ENCODE assay signal across 1 cellular context in the genomic region with DNA sequence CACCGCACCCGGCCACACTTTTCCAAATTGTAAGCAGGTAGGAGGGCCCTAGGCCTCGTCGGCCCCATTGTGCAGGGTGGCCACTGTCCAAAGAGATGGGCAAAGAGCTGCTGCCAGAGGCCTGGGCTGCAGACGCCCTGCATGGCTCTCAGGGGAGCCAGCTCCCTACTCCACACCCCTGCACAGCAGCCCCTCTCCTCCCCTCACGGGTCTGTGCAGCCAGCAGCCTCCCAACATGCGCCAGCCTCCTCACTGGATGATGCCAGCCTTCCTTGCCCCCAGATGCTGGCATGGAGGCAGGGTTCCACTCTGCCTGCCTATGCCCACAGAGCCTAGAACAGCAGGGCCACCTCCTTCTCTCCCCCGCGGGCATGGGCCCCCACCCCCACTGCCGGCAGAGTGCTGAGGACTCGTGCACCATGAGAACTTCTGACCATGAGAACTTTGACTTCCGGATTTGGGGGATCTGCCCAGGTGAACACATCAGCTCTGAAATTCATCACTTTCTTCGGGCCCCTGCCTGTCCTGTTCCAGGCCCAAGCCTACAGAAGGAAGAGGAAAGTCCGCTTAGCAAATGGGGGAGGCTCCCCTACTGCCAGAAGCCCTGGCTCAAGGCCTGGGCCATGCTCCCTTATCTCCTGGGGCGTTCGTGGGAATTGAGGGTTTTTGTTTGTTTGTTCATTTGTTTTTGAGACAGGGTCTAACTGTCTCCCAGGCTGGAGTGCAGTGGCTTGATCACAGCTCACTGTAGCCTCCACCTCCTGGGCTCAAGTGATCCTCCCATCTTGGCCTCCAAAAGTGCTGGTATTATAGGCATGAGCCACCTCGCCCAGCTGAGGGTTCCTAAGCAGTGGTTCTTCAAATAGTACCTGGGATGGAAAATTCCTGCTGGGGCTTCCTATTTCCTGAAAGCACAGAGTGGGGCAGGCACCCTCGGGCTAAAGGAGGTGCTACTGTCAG.
TF ChIP-seq lines count a peak whose summit lies in the region.

No MANE protein-coding gene starts in this region.

TF ChIP-seq in HepG2, 621 proteins besides CTCF, POLR2A, EP300 and RAD21:
- TF ChIP-seq ZSCAN22 (CRISPR knock-in tag; IDR thresholded peaks at IDR 0.05) = no peak
- TF ChIP-seq ZNF12 (CRISPR knock-in tag; IDR thresholded peaks at IDR 0.05) = no peak
- peak; percentile 74 for TF ChIP-seq AGO2 (optimal IDR thresholded peaks at IDR 0.05; ENCODE audit: low read depth, low read length)
- TF ChIP-seq RBM22 (optimal IDR thresholded peaks at IDR 0.05; ENCODE audit: low read length) = peak; percentile 56
- peak; percentile 40; the same call in 1 of the 2 replicates for TF ChIP-seq RBFOX2 (IDR thresholded peaks at IDR 0.05; ENCODE audit: low read depth, low read length)
- TF ChIP-seq, protein P1, sequence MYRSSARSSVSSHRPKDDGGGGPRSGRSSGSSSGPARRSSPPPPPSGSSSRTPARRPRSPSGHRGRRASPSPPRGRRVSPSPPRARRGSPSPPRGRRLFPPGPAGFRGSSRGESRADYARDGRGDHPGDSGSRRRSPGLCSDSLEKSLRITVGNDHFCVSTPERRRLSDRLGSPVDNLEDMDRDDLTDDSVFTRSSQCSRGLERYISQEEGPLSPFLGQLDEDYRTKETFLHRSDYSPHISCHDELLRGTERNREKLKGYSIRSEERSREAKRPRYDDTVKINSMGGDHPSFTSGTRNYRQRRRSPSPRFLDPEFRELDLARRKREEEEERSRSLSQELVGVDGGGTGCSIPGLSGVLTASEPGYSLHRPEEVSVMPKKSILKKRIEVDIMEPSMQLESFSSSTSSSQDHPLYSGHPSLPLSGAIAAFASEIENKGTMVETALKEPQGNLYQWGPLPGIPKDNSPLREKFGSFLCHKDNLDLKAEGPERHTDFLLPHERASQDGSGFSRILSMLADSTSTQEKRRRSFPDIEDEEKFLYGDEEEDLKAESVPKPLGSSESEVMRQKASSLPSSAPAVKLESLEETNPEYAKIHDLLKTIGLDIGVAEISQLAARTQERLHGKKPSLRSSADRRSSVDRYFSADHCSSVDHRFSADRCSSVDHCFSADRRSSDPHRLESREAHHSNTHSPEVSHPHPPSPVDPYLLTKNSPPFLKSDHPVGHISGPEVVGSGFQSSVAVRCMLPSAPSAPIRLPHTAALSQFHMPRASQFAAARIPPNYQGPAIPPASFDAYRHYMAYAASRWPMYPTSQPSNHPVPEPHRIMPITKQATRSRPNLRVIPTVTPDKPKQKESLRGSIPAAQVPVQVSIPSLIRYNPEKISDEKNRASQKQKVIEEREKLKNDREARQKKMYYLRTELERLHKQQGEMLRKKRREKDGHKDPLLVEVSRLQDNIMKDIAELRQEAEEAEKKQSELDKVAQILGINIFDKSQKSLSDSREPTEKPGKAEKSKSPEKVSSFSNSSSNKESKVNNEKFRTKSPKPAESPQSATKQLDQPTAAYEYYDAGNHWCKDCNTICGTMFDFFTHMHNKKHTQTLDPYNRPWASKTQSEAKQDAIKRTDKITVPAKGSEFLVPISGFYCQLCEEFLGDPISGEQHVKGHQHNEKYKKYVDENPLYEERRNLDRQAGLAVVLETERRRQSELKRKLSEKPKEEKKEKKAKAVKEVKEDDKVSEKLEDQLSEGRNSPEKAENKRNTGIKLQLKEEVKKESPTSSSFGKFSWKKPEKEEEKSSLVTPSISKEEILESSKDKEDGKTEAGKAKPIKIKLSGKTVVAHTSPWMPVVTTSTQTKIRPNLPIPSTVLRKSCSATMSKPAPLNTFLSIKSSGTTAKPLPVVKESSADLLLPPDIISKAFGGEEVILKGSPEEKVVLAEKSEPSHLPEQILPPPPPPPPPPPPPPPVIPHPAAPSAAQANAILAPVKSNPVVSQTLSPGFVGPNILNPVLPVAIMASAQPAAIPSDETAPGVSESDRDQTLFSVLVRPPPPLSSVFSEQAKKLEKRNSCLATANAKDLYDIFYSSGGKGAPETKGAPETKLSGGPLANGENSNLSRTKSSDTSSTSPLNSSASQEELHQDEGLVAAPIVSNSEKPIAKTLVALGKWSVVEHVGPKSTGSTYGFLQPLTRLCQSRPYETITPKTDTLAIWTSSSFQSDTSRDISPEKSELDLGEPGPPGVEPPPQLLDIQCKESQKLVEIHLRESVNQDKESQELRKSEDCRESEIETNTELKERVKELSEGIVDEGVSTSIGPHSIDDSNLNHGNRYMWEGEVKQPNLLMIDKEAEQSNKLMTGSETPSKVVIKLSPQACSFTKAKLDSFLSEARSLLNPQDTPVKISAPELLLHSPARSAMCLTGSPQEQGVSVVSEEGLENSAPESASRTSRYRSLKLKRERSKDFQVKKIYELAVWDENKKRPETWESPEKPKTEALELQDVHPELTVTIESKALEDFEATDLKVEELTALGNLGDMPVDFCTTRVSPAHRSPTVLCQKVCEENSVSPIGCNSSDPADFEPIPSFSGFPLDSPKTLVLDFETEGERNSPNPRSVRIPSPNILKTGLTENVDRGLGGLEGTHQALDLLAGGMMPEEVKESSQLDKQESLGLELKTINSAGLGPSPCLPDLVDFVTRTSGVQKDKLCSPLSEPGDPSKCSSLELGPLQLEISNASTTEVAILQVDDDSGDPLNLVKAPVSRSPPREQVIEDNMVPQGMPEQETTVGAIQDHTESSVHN (CRISPR knock-in tag; IDR thresholded peaks at IDR 0.05) = no peak
- TF ChIP-seq, protein P2, sequence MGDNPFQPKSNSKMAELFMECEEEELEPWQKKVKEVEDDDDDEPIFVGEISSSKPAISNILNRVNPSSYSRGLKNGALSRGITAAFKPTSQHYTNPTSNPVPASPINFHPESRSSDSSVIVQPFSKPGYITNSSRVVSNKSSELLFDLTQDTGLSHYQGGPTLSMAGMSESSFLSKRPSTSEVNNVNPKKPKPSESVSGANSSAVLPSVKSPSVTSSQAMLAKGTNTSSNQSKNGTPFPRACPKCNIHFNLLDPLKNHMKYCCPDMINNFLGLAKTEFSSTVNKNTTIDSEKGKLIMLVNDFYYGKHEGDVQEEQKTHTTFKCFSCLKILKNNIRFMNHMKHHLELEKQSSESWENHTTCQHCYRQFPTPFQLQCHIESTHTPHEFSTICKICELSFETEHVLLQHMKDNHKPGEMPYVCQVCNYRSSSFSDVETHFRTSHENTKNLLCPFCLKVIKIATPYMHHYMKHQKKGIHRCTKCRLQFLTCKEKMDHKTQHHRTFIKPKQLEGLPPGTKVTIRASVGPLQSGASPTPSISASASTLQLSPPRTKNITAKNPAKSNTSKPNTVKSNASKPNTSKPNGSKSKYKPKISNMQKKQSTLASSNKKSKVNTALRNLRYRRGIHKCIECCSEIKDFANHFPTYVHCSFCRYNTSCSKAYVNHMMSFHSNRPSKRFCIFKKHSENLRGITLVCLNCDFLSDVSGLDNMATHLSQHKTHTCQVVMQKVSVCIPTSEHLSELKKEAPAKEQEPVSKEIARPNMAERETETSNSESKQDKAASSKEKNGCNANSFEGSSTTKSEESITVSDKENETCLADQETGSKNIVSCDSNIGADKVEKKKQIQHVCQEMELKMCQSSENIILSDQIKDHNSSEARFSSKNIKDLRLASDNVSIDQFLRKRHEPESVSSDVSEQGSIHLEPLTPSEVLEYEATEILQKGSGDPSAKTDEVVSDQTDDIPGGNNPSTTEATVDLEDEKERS (CRISPR knock-in tag; IDR thresholded peaks at IDR 0.05) = no peak
- no peak for TF ChIP-seq MAFK (conservative IDR thresholded peaks at IDR 0.05 in 1 of 2, IDR thresholded peaks at IDR 0.05 in 1 of 2; ENCODE audit: low read length in 2 of 2)
- 0 out of 2 replicates have a peak, but pooled peaks have one; percentile 43 for TF ChIP-seq HNRNPL (IDR thresholded peaks at IDR 0.05; ENCODE audit: low read depth, low read length)
- 0 out of 2 replicates have a peak, but pooled peaks have one; percentile 47 for TF ChIP-seq ZSCAN25 (CRISPR knock-in tag; IDR thresholded peaks at IDR 0.05)
- TF ChIP-seq, protein P3, sequence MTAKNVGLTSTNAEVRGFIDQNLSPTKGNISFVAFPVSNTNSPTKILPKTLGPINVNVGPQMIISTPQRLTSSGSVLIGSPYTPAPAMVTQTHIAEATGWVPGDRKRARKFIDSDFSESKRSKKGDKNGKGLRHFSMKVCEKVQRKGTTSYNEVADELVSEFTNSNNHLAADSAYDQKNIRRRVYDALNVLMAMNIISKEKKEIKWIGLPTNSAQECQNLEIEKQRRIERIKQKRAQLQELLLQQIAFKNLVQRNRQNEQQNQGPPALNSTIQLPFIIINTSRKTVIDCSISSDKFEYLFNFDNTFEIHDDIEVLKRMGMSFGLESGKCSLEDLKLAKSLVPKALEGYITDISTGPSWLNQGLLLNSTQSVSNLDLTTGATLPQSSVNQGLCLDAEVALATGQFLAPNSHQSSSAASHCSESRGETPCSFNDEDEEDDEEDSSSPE (CRISPR knock-in tag; IDR thresholded peaks at IDR 0.05) = no peak
- TF ChIP-seq, protein P4, sequence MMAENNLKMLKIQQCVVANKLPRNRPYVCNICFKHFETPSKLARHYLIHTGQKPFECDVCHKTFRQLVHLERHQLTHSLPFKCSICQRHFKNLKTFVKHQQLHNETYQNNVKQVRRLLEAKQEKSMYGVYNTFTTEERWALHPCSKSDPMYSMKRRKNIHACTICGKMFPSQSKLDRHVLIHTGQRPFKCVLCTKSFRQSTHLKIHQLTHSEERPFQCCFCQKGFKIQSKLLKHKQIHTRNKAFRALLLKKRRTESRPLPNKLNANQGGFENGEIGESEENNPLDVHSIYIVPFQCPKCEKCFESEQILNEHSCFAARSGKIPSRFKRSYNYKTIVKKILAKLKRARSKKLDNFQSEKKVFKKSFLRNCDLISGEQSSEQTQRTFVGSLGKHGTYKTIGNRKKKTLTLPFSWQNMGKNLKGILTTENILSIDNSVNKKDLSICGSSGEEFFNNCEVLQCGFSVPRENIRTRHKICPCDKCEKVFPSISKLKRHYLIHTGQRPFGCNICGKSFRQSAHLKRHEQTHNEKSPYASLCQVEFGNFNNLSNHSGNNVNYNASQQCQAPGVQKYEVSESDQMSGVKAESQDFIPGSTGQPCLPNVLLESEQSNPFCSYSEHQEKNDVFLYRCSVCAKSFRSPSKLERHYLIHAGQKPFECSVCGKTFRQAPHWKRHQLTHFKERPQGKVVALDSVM (CRISPR knock-in tag; IDR thresholded peaks at IDR 0.05) = peak; percentile 91
TF ChIP-seq in HepG2: peak in this region for 6.
